ENCODE assay signal across 1 cellular context in the genomic region with DNA sequence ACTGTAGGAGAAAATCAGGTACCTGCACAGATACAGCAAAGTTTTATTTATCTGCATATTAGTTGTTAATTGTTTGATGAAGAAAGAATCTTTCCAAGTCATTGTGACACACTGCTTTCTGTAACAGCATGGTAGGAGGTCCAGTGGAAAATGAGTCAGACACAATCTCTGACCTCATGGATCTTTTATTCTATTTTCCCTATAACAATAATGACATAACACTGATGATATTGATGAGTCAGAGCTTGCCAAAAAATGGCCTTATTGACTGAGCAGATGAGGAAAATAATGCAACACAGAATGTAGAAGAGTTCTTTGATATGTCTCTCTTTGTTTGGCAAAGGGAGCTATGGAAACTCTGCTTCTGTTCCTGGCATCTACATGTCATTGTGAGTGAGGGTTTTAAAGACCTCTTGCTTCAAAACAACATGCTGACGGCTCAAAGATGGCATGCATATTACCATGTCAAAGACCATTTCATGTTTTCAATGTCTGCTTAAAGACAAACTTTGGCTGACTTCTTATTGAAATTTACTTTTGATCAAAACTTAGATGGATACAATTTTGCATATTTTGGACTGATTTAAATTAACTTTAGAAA.
TF ChIP-seq lines count a peak whose summit lies in the region.

No MANE protein-coding gene starts in this region.

TF ChIP-seq in HEK293, 187 proteins besides CTCF, POLR2A, EP300 and RAD21 (continued from another document):
- TF ChIP-seq, protein P1, sequence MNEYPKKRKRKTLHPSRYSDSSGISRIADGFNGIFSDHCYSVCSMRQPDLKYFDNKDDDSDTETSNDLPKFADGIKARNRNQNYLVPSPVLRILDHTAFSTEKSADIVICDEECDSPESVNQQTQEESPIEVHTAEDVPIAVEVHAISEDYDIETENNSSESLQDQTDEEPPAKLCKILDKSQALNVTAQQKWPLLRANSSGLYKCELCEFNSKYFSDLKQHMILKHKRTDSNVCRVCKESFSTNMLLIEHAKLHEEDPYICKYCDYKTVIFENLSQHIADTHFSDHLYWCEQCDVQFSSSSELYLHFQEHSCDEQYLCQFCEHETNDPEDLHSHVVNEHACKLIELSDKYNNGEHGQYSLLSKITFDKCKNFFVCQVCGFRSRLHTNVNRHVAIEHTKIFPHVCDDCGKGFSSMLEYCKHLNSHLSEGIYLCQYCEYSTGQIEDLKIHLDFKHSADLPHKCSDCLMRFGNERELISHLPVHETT (tag by site-specific recombination; IDR thresholded peaks at IDR 0.05) = peak; percentile 59; the same call in 1 of the 2 replicates
- TF ChIP-seq, protein P2, sequence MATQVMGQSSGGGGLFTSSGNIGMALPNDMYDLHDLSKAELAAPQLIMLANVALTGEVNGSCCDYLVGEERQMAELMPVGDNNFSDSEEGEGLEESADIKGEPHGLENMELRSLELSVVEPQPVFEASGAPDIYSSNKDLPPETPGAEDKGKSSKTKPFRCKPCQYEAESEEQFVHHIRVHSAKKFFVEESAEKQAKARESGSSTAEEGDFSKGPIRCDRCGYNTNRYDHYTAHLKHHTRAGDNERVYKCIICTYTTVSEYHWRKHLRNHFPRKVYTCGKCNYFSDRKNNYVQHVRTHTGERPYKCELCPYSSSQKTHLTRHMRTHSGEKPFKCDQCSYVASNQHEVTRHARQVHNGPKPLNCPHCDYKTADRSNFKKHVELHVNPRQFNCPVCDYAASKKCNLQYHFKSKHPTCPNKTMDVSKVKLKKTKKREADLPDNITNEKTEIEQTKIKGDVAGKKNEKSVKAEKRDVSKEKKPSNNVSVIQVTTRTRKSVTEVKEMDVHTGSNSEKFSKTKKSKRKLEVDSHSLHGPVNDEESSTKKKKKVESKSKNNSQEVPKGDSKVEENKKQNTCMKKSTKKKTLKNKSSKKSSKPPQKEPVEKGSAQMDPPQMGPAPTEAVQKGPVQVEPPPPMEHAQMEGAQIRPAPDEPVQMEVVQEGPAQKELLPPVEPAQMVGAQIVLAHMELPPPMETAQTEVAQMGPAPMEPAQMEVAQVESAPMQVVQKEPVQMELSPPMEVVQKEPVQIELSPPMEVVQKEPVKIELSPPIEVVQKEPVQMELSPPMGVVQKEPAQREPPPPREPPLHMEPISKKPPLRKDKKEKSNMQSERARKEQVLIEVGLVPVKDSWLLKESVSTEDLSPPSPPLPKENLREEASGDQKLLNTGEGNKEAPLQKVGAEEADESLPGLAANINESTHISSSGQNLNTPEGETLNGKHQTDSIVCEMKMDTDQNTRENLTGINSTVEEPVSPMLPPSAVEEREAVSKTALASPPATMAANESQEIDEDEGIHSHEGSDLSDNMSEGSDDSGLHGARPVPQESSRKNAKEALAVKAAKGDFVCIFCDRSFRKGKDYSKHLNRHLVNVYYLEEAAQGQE (tag by site-specific recombination; IDR thresholded peaks at IDR 0.05) = no peak
- TF ChIP-seq, protein P3, sequence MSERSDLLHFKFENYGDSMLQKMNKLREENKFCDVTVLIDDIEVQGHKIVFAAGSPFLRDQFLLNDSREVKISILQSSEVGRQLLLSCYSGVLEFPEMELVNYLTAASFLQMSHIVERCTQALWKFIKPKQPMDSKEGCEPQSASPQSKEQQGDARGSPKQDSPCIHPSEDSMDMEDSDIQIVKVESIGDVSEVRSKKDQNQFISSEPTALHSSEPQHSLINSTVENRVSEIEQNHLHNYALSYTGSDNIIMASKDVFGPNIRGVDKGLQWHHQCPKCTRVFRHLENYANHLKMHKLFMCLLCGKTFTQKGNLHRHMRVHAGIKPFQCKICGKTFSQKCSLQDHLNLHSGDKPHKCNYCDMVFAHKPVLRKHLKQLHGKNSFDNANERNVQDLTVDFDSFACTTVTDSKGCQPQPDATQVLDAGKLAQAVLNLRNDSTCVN (tag by site-specific recombination; optimal IDR thresholded peaks at IDR 0.05) = no peak
- TF ChIP-seq, protein P4, sequence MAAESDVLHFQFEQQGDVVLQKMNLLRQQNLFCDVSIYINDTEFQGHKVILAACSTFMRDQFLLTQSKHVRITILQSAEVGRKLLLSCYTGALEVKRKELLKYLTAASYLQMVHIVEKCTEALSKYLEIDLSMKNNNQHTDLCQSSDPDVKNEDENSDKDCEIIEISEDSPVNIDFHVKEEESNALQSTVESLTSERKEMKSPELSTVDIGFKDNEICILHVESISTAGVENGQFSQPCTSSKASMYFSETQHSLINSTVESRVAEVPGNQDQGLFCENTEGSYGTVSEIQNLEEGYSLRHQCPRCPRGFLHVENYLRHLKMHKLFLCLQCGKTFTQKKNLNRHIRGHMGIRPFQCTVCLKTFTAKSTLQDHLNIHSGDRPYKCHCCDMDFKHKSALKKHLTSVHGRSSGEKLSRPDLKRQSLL (tag by site-specific recombination; IDR thresholded peaks at IDR 0.05) = no peak
- no peak for TF ChIP-seq ZBTB7A (tag by site-specific recombination; IDR thresholded peaks at IDR 0.05; ENCODE audit: low read depth)
- no peak for TF ChIP-seq ZNF23 (tag by site-specific recombination; IDR thresholded peaks at IDR 0.05; ENCODE audit: borderline replicate concordance)
- TF ChIP-seq ZNF585B (tag by site-specific recombination; IDR thresholded peaks at IDR 0.05) = no peak
- no peak for TF ChIP-seq SCRT1 (tag by site-specific recombination; IDR thresholded peaks at IDR 0.05; ENCODE audit: borderline replicate concordance)
- 0 out of 2 replicates have a peak, but pooled peaks have one; percentile 60 for TF ChIP-seq ZNF660 (tag by site-specific recombination; IDR thresholded peaks at IDR 0.05)
- TF ChIP-seq ZNF558 (tag by site-specific recombination; IDR thresholded peaks at IDR 0.05) = peak; percentile 66; the same call in 1 of the 2 replicates
- TF ChIP-seq SP7 (tag by site-specific recombination; IDR thresholded peaks at IDR 0.05) = peak; percentile 56
- no peak for TF ChIP-seq ZFP37 (tag by site-specific recombination; IDR thresholded peaks at IDR 0.05)
- TF ChIP-seq, protein P5, sequence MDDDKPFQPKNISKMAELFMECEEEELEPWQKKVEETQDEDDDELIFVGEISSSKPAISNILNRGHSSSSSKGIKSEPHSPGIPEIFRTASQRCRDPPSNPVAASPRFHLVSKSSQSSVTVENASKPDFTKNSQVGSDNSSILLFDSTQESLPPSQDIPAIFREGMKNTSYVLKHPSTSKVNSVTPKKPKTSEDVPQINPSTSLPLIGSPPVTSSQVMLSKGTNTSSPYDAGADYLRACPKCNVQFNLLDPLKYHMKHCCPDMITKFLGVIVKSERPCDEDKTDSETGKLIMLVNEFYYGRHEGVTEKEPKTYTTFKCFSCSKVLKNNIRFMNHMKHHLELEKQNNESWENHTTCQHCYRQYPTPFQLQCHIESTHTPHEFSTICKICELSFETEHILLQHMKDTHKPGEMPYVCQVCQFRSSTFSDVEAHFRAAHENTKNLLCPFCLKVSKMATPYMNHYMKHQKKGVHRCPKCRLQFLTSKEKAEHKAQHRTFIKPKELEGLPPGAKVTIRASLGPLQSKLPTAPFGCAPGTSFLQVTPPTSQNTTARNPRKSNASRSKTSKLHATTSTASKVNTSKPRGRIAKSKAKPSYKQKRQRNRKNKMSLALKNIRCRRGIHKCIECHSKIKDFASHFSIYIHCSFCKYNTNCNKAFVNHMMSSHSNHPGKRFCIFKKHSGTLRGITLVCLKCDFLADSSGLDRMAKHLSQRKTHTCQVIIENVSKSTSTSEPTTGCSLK (tag by site-specific recombination; IDR thresholded peaks at IDR 0.05) = no peak
- peak; percentile 54; the same call in 1 of the 2 replicates for TF ChIP-seq ZFP69B (tag by site-specific recombination; IDR thresholded peaks at IDR 0.05)
- TF ChIP-seq ZNF664 (tag by site-specific recombination; IDR thresholded peaks at IDR 0.05) = no peak
- no peak for TF ChIP-seq ZNF169 (tag by site-specific recombination; IDR thresholded peaks at IDR 0.05)
- TF ChIP-seq ZXDB (tag by site-specific recombination; IDR thresholded peaks at IDR 0.05) = no peak
- TF ChIP-seq, protein P6, sequence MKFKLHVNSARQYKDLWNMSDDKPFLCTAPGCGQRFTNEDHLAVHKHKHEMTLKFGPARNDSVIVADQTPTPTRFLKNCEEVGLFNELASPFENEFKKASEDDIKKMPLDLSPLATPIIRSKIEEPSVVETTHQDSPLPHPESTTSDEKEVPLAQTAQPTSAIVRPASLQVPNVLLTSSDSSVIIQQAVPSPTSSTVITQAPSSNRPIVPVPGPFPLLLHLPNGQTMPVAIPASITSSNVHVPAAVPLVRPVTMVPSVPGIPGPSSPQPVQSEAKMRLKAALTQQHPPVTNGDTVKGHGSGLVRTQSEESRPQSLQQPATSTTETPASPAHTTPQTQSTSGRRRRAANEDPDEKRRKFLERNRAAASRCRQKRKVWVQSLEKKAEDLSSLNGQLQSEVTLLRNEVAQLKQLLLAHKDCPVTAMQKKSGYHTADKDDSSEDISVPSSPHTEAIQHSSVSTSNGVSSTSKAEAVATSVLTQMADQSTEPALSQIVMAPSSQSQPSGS (tag by site-specific recombination; IDR thresholded peaks at IDR 0.05; ENCODE audit: low read depth) = peak; percentile 75
- no peak for TF ChIP-seq ZNF596 (tag by site-specific recombination; IDR thresholded peaks at IDR 0.05)
- TF ChIP-seq KLF16 (tag by site-specific recombination; IDR thresholded peaks at IDR 0.05) = no peak
